In the genomic region with DNA sequence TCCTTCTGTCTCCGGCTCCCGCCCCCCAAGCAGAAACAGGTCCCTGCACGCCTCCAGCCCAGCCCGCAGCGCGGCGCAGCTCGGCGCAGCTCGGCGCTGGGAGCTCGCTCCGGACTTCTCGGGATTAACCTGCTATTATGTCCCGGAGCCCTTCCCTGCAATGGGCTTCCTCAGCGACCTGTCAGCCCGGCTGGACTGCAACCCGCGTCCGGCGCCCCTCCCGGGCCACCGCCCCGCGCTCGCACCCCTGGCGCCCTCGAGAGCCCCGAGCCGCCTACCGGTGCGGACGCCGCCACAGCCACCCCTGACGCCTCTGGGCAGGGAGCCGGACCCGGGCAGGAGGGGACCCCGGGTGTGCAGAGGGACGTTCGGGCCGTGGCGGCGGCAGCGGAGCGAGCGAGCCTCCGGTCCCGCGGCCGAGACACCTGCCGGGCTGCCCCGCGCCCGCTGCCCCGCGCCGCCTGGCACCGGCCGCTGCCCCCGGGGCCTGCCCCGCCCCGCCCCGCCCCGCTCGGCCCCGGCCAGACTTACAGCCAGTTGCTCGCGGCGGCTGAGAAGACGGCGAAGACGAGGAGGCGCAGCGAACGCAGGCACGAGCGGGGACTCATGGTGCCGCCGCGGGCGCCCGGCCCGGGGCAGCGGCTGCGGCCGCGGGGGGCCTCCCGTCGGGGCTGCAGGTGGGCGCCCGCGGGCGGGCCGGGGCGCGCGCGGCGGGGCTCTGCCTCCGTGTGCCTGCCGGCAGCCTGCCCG, we compare ENCODE assay signal across 1 cellular context.
A peak's percentile ranks its signal among the peaks of the same experiment; 100 is the strongest.
TF ChIP-seq lines count a peak whose summit lies in the region.

No MANE protein-coding gene starts in this region.

TF ChIP-seq in HEK293, 187 proteins besides CTCF, POLR2A, EP300 and RAD21 (continued from another document and continues in another):
- no peak for TF ChIP-seq PRDM2 (tag by site-specific recombination; IDR thresholded peaks at IDR 0.05; ENCODE audit: borderline replicate concordance)
- TF ChIP-seq, protein P1, sequence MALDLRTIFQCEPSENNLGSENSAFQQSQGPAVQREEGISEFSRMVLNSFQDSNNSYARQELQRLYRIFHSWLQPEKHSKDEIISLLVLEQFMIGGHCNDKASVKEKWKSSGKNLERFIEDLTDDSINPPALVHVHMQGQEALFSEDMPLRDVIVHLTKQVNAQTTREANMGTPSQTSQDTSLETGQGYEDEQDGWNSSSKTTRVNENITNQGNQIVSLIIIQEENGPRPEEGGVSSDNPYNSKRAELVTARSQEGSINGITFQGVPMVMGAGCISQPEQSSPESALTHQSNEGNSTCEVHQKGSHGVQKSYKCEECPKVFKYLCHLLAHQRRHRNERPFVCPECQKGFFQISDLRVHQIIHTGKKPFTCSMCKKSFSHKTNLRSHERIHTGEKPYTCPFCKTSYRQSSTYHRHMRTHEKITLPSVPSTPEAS (tag by site-specific recombination; IDR thresholded peaks at IDR 0.05) = no peak
- no peak for TF ChIP-seq ZNF830 (tag by site-specific recombination; IDR thresholded peaks at IDR 0.05; ENCODE audit: low read depth)
- TF ChIP-seq ZNF148 (tag by site-specific recombination; IDR thresholded peaks at IDR 0.05; ENCODE audit: borderline replicate concordance) = no peak
- TF ChIP-seq ZNF350 (tag by site-specific recombination; IDR thresholded peaks at IDR 0.05) = no peak
- TF ChIP-seq ZNF561 (tag by site-specific recombination; IDR thresholded peaks at IDR 0.05; ENCODE audit: borderline replicate concordance) = peak; percentile 44; the same call in 1 of the 2 replicates
- TF ChIP-seq, protein P2, sequence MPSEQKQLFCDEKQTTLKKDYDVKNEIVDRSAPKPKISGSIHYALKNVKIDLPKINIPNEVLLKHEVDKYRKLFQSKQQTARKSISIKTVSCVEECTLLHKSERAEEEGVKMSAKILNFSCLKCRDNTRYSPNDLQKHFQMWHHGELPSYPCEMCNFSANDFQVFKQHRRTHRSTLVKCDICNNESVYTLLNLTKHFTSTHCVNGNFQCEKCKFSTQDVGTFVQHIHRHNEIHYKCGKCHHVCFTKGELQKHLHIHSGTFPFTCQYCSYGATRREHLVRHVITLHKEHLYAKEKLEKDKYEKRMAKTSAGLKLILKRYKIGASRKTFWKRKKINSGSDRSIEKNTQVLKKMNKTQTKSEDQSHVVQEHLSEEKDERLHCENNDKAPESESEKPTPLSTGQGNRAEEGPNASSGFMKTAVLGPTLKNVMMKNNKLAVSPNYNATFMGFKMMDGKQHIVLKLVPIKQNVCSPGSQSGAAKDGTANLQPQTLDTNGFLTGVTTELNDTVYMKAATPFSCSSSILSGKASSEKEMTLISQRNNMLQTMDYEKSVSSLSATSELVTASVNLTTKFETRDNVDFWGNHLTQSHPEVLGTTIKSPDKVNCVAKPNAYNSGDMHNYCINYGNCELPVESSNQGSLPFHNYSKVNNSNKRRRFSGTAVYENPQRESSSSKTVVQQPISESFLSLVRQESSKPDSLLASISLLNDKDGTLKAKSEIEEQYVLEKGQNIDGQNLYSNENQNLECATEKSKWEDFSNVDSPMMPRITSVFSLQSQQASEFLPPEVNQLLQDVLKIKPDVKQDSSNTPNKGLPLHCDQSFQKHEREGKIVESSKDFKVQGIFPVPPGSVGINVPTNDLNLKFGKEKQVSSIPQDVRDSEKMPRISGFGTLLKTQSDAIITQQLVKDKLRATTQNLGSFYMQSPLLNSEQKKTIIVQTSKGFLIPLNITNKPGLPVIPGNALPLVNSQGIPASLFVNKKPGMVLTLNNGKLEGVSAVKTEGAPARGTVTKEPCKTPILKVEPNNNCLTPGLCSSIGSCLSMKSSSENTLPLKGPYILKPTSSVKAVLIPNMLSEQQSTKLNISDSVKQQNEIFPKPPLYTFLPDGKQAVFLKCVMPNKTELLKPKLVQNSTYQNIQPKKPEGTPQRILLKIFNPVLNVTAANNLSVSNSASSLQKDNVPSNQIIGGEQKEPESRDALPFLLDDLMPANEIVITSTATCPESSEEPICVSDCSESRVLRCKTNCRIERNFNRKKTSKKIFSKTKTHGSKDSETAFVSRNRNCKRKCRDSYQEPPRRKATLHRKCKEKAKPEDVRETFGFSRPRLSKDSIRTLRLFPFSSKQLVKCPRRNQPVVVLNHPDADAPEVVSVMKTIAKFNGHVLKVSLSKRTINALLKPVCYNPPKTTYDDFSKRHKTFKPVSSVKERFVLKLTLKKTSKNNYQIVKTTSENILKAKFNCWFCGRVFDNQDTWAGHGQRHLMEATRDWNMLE (tag by site-specific recombination; conservative IDR thresholded peaks at IDR 0.05; ENCODE audit: low read depth) = no peak
- no peak for TF ChIP-seq ZNF76 (tag by site-specific recombination; IDR thresholded peaks at IDR 0.05; ENCODE audit: borderline replicate concordance, low read depth)
- TF ChIP-seq ZNF221 (tag by site-specific recombination; IDR thresholded peaks at IDR 0.05; ENCODE audit: borderline replicate concordance) = no peak
- TF ChIP-seq, protein P3, sequence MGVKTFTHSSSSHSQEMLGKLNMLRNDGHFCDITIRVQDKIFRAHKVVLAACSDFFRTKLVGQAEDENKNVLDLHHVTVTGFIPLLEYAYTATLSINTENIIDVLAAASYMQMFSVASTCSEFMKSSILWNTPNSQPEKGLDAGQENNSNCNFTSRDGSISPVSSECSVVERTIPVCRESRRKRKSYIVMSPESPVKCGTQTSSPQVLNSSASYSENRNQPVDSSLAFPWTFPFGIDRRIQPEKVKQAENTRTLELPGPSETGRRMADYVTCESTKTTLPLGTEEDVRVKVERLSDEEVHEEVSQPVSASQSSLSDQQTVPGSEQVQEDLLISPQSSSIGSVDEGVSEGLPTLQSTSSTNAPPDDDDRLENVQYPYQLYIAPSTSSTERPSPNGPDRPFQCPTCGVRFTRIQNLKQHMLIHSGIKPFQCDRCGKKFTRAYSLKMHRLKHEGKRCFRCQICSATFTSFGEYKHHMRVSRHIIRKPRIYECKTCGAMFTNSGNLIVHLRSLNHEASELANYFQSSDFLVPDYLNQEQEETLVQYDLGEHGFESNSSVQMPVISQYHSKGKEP (tag by site-specific recombination; IDR thresholded peaks at IDR 0.05) = no peak
- no peak for TF ChIP-seq ZNF560 (tag by site-specific recombination; IDR thresholded peaks at IDR 0.05; ENCODE audit: borderline replicate concordance)
- no peak; the same call in 1 of the 2 replicates for TF ChIP-seq ZXDB (tag by site-specific recombination; IDR thresholded peaks at IDR 0.05)
- no peak for TF ChIP-seq ZNF121 (tag by site-specific recombination; IDR thresholded peaks at IDR 0.05)
- TF ChIP-seq ZNF10 (tag by site-specific recombination; IDR thresholded peaks at IDR 0.05) = no peak
- no peak for TF ChIP-seq ZNF555 (tag by site-specific recombination; conservative IDR thresholded peaks at IDR 0.05)
- no peak for TF ChIP-seq ZNF184 (tag by site-specific recombination; IDR thresholded peaks at IDR 0.05)
- TF ChIP-seq SCRT1 (tag by site-specific recombination; IDR thresholded peaks at IDR 0.05; ENCODE audit: borderline replicate concordance) = no peak
- TF ChIP-seq ZNF23 (tag by site-specific recombination; IDR thresholded peaks at IDR 0.05; ENCODE audit: borderline replicate concordance) = no peak
- no peak for TF ChIP-seq RBAK (tag by site-specific recombination; IDR thresholded peaks at IDR 0.05)
- no peak for TF ChIP-seq ZSCAN23 (tag by site-specific recombination; IDR thresholded peaks at IDR 0.05)
- TF ChIP-seq, protein P4, sequence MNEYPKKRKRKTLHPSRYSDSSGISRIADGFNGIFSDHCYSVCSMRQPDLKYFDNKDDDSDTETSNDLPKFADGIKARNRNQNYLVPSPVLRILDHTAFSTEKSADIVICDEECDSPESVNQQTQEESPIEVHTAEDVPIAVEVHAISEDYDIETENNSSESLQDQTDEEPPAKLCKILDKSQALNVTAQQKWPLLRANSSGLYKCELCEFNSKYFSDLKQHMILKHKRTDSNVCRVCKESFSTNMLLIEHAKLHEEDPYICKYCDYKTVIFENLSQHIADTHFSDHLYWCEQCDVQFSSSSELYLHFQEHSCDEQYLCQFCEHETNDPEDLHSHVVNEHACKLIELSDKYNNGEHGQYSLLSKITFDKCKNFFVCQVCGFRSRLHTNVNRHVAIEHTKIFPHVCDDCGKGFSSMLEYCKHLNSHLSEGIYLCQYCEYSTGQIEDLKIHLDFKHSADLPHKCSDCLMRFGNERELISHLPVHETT (tag by site-specific recombination; IDR thresholded peaks at IDR 0.05) = no peak
- no peak for TF ChIP-seq KLF10 (tag by site-specific recombination; IDR thresholded peaks at IDR 0.05)
- TF ChIP-seq ZNF747 (tag by site-specific recombination; IDR thresholded peaks at IDR 0.05) = no peak
- TF ChIP-seq TRIM28 (IDR thresholded peaks at IDR 0.05; ENCODE audit: borderline replicate concordance, low read length) = no peak
- peak; percentile 54 for TF ChIP-seq SP2 (tag by site-specific recombination; IDR thresholded peaks at IDR 0.05)
- TF ChIP-seq ZNF26 (tag by site-specific recombination; IDR thresholded peaks at IDR 0.05) = no peak
- TF ChIP-seq KLF9 (tag by site-specific recombination; IDR thresholded peaks at IDR 0.05; ENCODE audit: low read depth) = no peak
- TF ChIP-seq EGR2 (tag by site-specific recombination; IDR thresholded peaks at IDR 0.05; ENCODE audit: low read depth) = no peak
- TF ChIP-seq, protein P5, sequence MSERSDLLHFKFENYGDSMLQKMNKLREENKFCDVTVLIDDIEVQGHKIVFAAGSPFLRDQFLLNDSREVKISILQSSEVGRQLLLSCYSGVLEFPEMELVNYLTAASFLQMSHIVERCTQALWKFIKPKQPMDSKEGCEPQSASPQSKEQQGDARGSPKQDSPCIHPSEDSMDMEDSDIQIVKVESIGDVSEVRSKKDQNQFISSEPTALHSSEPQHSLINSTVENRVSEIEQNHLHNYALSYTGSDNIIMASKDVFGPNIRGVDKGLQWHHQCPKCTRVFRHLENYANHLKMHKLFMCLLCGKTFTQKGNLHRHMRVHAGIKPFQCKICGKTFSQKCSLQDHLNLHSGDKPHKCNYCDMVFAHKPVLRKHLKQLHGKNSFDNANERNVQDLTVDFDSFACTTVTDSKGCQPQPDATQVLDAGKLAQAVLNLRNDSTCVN (tag by site-specific recombination; optimal IDR thresholded peaks at IDR 0.05) = peak; percentile 56
- no peak for TF ChIP-seq ZNF837 (tag by site-specific recombination; IDR thresholded peaks at IDR 0.05)
- no peak for TF ChIP-seq ZNF114 (tag by site-specific recombination; IDR thresholded peaks at IDR 0.05)
- TF ChIP-seq ZNF558 (tag by site-specific recombination; IDR thresholded peaks at IDR 0.05) = no peak
- no peak for TF ChIP-seq ZNF677 (tag by site-specific recombination; IDR thresholded peaks at IDR 0.05)
